In genomic region chr1:212945056-212945455, GRCh38 we compare ENCODE assay signal across 27 cellular contexts. TPM values are rescaled to one million over a fixed set of nuclear protein-coding genes. Genes with fewer than 3 reads are reported as not detected.
"Had no signal": no experiment of that assay in that cellular context is flagged by ENCODE, and none has a peak within 500 bp of the region (broad histone marks: within the 10 kb centered on the region; RNA-seq: fewer than 3 reads in every experiment).

No MANE protein-coding gene starts in this region.

- H3K4me3 Mint-ChIP-seq: activated CD4-positive, alpha-beta T cell treated with anti-CD3 and anti-CD28 coated beads, Interleukin-2, amount 10 ng/mL, durations not matched to agents 24 days and 14 days; activated CD8-positive, alpha-beta memory T cell treated with anti-CD3 and anti-CD28 coated beads, Interleukin-2, amount 10 ng/mL, durations not matched to agents 7 days and 5 days; activated naive CD4-positive, alpha-beta T cell treated with anti-CD3 and anti-CD28 coated beads, Interleukin-2, amount 50 U/mL, for 24 hours; activated T-cell treated with anti-CD3 and anti-CD28 coated beads, Interleukin-2, amount 50 U/mL, for 24 hours; activated T-helper 1 cell treated with anti-CD3 and anti-CD28 coated beads, Interleukin-12 subunit alpha, Interleukin-12 subunit beta, Interleukin-2, Interleukin-4 antibody, amounts not matched to agents 30 ng/mL and 10 ng/mL and 1 ng/mL, durations not matched to agents 14 hours and 24 hours and 36 hours; central memory CD8-positive, alpha-beta T cell; T-helper 1 cell treated with Interleukin-12 subunit alpha and Interleukin-12 subunit beta and Interleukin-4 antibody, amounts not matched to agents 30 μg/mL and 1 μg/mL, for 36 hours had no signal

- H3K27ac Mint-ChIP-seq: activated CD4-positive, alpha-beta T cell treated with anti-CD3 and anti-CD28 coated beads, Interleukin-2, amount 10 ng/mL, durations not matched to agents 24 days and 14 days; activated CD8-positive, alpha-beta memory T cell treated with anti-CD3 and anti-CD28 coated beads, Interleukin-2, amount 10 ng/mL, durations not matched to agents 7 days and 5 days; activated naive CD4-positive, alpha-beta T cell treated with anti-CD3 and anti-CD28 coated beads, Interleukin-2, amount 50 U/mL, for 24 hours; activated T-cell treated with anti-CD3 and anti-CD28 coated beads, Interleukin-2, amount 50 U/mL, for 24 hours; activated T-helper 1 cell treated with anti-CD3 and anti-CD28 coated beads, Interleukin-12 subunit alpha, Interleukin-12 subunit beta, Interleukin-2, Interleukin-4 antibody, amounts not matched to agents 30 ng/mL and 10 ng/mL and 1 ng/mL, durations not matched to agents 14 hours and 24 hours and 36 hours; T-helper 1 cell treated with Interleukin-12 subunit alpha and Interleukin-12 subunit beta and Interleukin-4 antibody, amounts not matched to agents 30 μg/mL and 1 μg/mL, for 36 hours had no signal

- H3K27ac ChIP-seq: KMS-11 had no signal

- H3K36me3 Mint-ChIP-seq: activated CD8-positive, alpha-beta memory T cell treated with anti-CD3 and anti-CD28 coated beads, Interleukin-2, amount 10 ng/mL, durations not matched to agents 7 days and 5 days had no signal

- H3K9me3 ChIP-seq: MG63 had no signal

- FAIRE-seq: bronchial epithelial cell, RCC 7860 had no signal

- H3K9me3 Mint-ChIP-seq: activated CD4-positive, alpha-beta T cell treated with anti-CD3 and anti-CD28 coated beads, Interleukin-2, amount 10 ng/mL, durations not matched to agents 24 days and 14 days; central memory CD8-positive, alpha-beta T cell; T-helper 1 cell treated with Interleukin-12 subunit alpha and Interleukin-12 subunit beta and Interleukin-4 antibody, amounts not matched to agents 30 μg/mL and 1 μg/mL, for 36 hours had no signal

- H3K36me3 ChIP-seq: MG63 had no signal

- ATAC-seq: activated CD8-positive, alpha-beta memory T cell treated with anti-CD3 and anti-CD28 coated beads, Interleukin-2, amount 10 ng/mL, durations not matched to agents 7 days and 5 days; PC-3 had no signal

- DNase-seq: activated CD4-positive, alpha-beta T cell treated with anti-CD3 and anti-CD28 coated beads, Interleukin-2, amount 10 ng/mL, durations not matched to agents 24 days and 14 days; activated CD4-positive, alpha-beta T cell treated with anti-CD3 and anti-CD28 coated beads, Interleukin-2, amount 50 U/mL, for 48 hours; activated CD4-positive, CD25-positive, alpha-beta regulatory T cell treated with anti-CD3 and anti-CD28 coated beads, Interleukin-2, amount 50 U/mL, for 72 hours; activated CD8-positive, alpha-beta memory T cell treated with anti-CD3 and anti-CD28 coated beads, Interleukin-2, amount 10 ng/mL, durations not matched to agents 7 days and 5 days; activated effector memory CD4-positive, alpha-beta T cell treated with Interleukin-2 at 50 U/mL for 16 hours; activated naive CD4-positive, alpha-beta T cell; activated T-cell treated with anti-CD3 and anti-CD28 coated beads, Interleukin-2, amount 50 U/mL, for 24 hours; aorta; MG63; NCI-H1092 treated with DMSO at 0.1 percent for 48 hours; NCI-H1417 treated with DMSO at 0.1 percent for 48 hours; NCI-H1694; NCI-H2029; NCI-H2107; NCI-H226; NCI-H510A; NCI-H69; NK-92 treated with Interleukin-12 subunit alpha and Interleukin-12 subunit beta, amount 100 ng/mL, for 24 hours; PC-3; SHP77 treated with DMSO at 0.1 percent for 48 hours had no signal

- H3K4me3 ChIP-seq: MG63 had no signal

RNA-seq across cellular contexts. Expression of gene VASH2, which starts 5.3 kb away (rescaled TPM):
- total RNA-seq: bronchial epithelial cell had no signal
